ENCODE assay signal across 18 cellular contexts in the genomic region with DNA sequence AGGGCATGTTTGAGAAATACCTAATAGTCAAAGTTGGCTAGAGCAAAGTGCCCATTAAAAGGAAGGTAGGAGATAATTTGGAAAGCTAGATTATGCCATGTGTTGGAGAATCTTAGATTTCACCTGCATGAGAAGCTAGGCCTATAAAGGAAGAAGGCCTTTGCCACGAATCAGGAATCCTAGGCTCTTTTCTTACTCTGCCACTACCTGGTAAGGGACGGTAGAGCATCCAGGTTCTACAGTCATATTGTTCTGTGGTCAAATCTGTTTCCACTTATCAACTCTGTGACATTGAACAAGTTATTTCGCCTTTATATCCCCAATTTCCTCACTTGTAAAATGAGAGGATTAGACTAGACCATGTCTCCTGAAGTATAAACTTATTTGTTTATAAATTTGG. TPM values are rescaled to one million over a fixed set of nuclear protein-coding genes. Genes with fewer than 3 reads are reported as not detected.
"Had no signal": no experiment of that assay in that cellular context is flagged by ENCODE, and none has a peak within 500 bp of the region (broad histone marks: within the 10 kb centered on the region; RNA-seq: fewer than 3 reads in every experiment).

No MANE protein-coding gene starts in this region.

- H3K4me3 Mint-ChIP-seq: dendritic cell treated with granulocyte-macrophage colony-stimulating factor and Interleukin-4, amounts not matched to agents 40 ng/mL and 50 ng/mL, for 4 days; naive thymus-derived CD8-positive, alpha-beta T cell had no signal

- H3K4me1 ChIP-seq: foreskin keratinocyte, psoas muscle had no signal

- H3K4me3 ChIP-seq: mucosa of descending colon, psoas muscle, sigmoid colon, skin epidermis had no signal

- H3K36me3 ChIP-seq: neutrophil, sigmoid colon had no signal

- H3K27ac Mint-ChIP-seq: dendritic cell treated with granulocyte-macrophage colony-stimulating factor and Interleukin-4, amounts not matched to agents 40 ng/mL and 50 ng/mL, for 4 days; naive thymus-derived CD8-positive, alpha-beta T cell had no signal

- H3K27ac ChIP-seq: foreskin keratinocyte, neutrophil, psoas muscle, sigmoid colon, skin epidermis had no signal

- ATAC-seq: foreskin keratinocyte; mucosa of descending colon; naive thymus-derived CD8-positive, alpha-beta T cell; psoas muscle had no signal

- DNase-seq: erythroblast; foreskin keratinocyte; hippocampal formation; kidney glomerular epithelial cell; mammary epithelial cell; mucosa of descending colon; naive thymus-derived CD8-positive, alpha-beta T cell; psoas muscle; retina; sigmoid colon; stimulated activated CD4-positive, alpha-beta T cell treated with anti-CD3 and anti-CD28 coated beads, Interleukin-2, amount 100 ng/mL, for 24 hours; stimulated activated naive CD4-positive, alpha-beta T cell; trophoblast cell had no signal

- H3K9me3 ChIP-seq: mucosa of descending colon, neutrophil, psoas muscle, sigmoid colon had no signal

- H3K36me3 Mint-ChIP-seq: naive thymus-derived CD8-positive, alpha-beta T cell had no signal

- H3K9me3 Mint-ChIP-seq: dendritic cell treated with granulocyte-macrophage colony-stimulating factor and Interleukin-4, amounts not matched to agents 40 ng/mL and 50 ng/mL, for 4 days had no signal

RNA-seq across cellular contexts. Expression of a gene that starts 3.6 kb away (rescaled TPM):
- total RNA-seq: endothelial cell of umbilical vein; foreskin keratinocyte; mammary epithelial cell; naive thymus-derived CD8-positive, alpha-beta T cell; osteoblast had no signal
- polyA plus RNA-seq: endothelial cell of umbilical vein; foreskin keratinocyte; mammary epithelial cell; naive thymus-derived CD8-positive, alpha-beta T cell had no signal
